Comparison of ENCODE assay signal across 2 cellular contexts in the genomic region with DNA sequence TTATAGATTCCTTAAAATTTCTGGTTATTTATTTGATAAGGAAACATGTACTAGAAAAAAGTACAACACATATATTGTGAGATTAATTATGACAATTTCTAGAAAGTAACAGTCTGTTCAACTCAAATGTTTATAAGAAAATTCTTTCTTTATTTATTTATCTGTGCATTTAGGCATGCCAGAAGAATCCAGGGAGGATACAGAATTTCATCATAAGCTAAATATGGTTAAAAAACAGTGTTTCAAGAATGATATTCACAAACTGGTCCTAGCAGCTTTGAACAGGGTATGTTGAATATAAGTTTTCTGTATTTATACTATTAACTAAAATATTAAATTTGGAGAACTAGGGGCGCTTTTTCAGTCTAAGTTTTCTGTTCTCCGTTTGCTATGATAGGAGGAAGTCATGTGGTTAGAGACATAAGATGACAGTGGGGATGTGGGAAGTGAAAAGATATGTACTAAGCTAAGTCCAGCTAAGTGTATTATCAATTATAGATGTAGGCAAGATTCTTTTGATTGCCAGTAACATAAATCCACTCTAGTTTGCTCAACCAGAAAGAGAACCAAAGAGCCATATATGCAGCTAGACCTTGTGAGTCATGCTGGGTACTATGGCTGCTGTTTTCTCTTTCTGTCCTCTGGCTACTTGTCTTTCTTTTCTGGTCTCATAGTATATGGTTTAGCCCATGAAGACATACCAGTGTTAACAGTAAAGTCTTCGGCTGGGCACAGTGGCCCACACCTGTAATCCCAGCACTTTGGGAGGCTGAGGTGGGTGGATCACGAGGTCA.
A peak's percentile ranks its signal among the peaks of the same experiment; 100 is the strongest.
TF ChIP-seq lines count a peak whose summit lies in the region.

No MANE protein-coding gene starts in this region.

TF ChIP-seq in GM12878, 131 proteins besides CTCF, POLR2A, EP300 and RAD21:
- peak; percentile 28; the same call in 1 of the 2 replicates for TF ChIP-seq RUNX3 (IDR thresholded peaks at IDR 0.05; ENCODE audit: low read length)
- TF ChIP-seq TCF7 (IDR thresholded peaks at IDR 0.05; ENCODE audit: borderline replicate concordance): no peak
- no peak for TF ChIP-seq BMI1 (IDR thresholded peaks at IDR 0.05; ENCODE audit: borderline replicate concordance)
- TF ChIP-seq SPI1 (IDR thresholded peaks at IDR 0.05; ENCODE audit: borderline replicate concordance, insufficient read depth, low read depth, low read length): peak; percentile 30; the same call in 1 of the 2 replicates

TF ChIP-seq in GM23338, 12 proteins besides CTCF, POLR2A, EP300 and RAD21:
- TF ChIP-seq POLR2AphosphoS5 (IDR thresholded peaks at IDR 0.05; ENCODE audit: low read depth) (no peak), EZH2 (IDR thresholded peaks at IDR 0.05; ENCODE audit: low read depth, unreplicated experiment) (no peak), STAT1 (IDR thresholded peaks at IDR 0.05; ENCODE audit: unreplicated experiment) (no peak), NANOG (IDR thresholded peaks at IDR 0.05; ENCODE audit: borderline replicate concordance) (no peak), JUNB (IDR thresholded peaks at IDR 0.05; ENCODE audit: unreplicated experiment) (no peak), CREB1 (CRISPR knock-in tag; IDR thresholded peaks at IDR 0.05; ENCODE audit: low read depth) (no peak), EZH2phosphoT487 (IDR thresholded peaks at IDR 0.05; ENCODE audit: unreplicated experiment) (no peak)
- TF ChIP-seq, protein P1, sequence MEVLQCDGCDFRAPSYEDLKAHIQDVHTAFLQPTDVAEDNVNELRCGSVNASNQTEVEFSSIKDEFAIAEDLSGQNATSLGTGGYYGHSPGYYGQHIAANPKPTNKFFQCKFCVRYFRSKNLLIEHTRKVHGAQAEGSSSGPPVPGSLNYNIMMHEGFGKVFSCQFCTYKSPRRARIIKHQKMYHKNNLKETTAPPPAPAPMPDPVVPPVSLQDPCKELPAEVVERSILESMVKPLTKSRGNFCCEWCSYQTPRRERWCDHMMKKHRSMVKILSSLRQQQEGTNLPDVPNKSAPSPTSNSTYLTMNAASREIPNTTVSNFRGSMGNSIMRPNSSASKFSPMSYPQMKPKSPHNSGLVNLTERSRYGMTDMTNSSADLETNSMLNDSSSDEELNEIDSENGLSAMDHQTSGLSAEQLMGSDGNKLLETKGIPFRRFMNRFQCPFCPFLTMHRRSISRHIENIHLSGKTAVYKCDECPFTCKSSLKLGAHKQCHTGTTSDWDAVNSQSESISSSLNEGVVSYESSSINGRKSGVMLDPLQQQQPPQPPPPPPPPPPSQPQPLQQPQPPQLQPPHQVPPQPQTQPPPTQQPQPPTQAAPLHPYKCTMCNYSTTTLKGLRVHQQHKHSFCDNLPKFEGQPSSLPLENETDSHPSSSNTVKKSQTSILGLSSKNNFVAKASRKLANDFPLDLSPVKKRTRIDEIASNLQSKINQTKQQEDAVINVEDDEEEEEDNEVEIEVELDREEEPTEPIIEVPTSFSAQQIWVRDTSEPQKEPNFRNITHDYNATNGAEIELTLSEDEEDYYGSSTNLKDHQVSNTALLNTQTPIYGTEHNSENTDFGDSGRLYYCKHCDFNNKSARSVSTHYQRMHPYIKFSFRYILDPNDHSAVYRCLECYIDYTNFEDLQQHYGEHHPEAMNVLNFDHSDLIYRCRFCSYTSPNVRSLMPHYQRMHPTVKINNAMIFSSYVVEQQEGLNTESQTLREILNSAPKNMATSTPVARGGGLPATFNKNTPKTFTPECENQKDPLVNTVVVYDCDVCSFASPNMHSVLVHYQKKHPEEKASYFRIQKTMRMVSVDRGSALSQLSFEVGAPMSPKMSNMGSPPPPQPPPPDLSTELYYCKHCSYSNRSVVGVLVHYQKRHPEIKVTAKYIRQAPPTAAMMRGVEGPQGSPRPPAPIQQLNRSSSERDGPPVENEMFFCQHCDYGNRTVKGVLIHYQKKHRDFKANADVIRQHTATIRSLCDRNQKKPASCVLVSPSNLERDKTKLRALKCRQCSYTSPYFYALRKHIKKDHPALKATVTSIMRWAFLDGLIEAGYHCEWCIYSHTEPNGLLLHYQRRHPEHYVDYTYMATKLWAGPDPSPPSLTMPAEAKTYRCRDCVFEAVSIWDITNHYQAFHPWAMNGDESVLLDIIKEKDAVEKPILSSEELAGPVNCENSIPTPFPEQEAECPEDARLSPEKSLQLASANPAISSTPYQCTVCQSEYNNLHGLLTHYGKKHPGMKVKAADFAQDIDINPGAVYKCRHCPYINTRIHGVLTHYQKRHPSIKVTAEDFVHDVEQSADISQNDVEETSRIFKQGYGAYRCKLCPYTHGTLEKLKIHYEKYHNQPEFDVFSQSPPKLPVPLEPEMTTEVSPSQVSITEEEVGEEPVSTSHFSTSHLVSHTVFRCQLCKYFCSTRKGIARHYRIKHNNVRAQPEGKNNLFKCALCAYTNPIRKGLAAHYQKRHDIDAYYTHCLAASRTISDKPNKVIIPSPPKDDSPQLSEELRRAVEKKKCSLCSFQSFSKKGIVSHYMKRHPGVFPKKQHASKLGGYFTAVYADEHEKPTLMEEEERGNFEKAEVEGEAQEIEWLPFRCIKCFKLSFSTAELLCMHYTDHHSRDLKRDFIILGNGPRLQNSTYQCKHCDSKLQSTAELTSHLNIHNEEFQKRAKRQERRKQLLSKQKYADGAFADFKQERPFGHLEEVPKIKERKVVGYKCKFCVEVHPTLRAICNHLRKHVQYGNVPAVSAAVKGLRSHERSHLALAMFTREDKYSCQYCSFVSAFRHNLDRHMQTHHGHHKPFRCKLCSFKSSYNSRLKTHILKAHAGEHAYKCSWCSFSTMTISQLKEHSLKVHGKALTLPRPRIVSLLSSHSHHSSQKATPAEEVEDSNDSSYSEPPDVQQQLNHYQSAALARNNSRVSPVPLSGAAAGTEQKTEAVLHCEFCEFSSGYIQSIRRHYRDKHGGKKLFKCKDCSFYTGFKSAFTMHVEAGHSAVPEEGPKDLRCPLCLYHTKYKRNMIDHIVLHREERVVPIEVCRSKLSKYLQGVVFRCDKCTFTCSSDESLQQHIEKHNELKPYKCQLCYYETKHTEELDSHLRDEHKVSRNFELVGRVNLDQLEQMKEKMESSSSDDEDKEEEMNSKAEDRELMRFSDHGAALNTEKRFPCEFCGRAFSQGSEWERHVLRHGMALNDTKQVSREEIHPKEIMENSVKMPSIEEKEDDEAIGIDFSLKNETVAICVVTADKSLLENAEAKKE (CRISPR knock-in tag; IDR thresholded peaks at IDR 0.05): no peak
- TF ChIP-seq, protein P2, sequence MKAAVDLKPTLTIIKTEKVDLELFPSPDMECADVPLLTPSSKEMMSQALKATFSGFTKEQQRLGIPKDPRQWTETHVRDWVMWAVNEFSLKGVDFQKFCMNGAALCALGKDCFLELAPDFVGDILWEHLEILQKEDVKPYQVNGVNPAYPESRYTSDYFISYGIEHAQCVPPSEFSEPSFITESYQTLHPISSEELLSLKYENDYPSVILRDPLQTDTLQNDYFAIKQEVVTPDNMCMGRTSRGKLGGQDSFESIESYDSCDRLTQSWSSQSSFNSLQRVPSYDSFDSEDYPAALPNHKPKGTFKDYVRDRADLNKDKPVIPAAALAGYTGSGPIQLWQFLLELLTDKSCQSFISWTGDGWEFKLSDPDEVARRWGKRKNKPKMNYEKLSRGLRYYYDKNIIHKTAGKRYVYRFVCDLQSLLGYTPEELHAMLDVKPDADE (IDR thresholded peaks at IDR 0.05): no peak
- TF ChIP-seq, protein P3, sequence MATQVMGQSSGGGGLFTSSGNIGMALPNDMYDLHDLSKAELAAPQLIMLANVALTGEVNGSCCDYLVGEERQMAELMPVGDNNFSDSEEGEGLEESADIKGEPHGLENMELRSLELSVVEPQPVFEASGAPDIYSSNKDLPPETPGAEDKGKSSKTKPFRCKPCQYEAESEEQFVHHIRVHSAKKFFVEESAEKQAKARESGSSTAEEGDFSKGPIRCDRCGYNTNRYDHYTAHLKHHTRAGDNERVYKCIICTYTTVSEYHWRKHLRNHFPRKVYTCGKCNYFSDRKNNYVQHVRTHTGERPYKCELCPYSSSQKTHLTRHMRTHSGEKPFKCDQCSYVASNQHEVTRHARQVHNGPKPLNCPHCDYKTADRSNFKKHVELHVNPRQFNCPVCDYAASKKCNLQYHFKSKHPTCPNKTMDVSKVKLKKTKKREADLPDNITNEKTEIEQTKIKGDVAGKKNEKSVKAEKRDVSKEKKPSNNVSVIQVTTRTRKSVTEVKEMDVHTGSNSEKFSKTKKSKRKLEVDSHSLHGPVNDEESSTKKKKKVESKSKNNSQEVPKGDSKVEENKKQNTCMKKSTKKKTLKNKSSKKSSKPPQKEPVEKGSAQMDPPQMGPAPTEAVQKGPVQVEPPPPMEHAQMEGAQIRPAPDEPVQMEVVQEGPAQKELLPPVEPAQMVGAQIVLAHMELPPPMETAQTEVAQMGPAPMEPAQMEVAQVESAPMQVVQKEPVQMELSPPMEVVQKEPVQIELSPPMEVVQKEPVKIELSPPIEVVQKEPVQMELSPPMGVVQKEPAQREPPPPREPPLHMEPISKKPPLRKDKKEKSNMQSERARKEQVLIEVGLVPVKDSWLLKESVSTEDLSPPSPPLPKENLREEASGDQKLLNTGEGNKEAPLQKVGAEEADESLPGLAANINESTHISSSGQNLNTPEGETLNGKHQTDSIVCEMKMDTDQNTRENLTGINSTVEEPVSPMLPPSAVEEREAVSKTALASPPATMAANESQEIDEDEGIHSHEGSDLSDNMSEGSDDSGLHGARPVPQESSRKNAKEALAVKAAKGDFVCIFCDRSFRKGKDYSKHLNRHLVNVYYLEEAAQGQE (IDR thresholded peaks at IDR 0.05; ENCODE audit: unreplicated experiment): no peak
